9 cellular contexts compared by ENCODE assay signal in genomic region chr17:33310296-33310695, GRCh38. TPM values are rescaled to one million over a fixed set of nuclear protein-coding genes. Genes with fewer than 3 reads are reported as not detected.
"Had no signal": no experiment of that assay in that cellular context is flagged by ENCODE, and none has a peak within 500 bp of the region (broad histone marks: within the 10 kb centered on the region; RNA-seq: fewer than 3 reads in every experiment).

No MANE protein-coding gene starts in this region.

- FAIRE-seq: H1, H54, HTR-8/SVneo, K562 had no signal

- ATAC-seq: GM23338, K562 had no signal

- H3K4me2 ChIP-seq: GM23338 had no signal

- H3K4me3 ChIP-seq: GM23338, K562 had no signal

- DNase-seq: H9, HCEC 1CT, IMR-90 had no signal

RNA-seq across cellular contexts. Expression of gene ASIC2, which starts 17.2 kb away (rescaled TPM):
- total RNA-seq: HT-29, K562 had no signal
- polyA plus RNA-seq: K562 had no signal
